36 cellular contexts compared by ENCODE assay signal in the genomic region with DNA sequence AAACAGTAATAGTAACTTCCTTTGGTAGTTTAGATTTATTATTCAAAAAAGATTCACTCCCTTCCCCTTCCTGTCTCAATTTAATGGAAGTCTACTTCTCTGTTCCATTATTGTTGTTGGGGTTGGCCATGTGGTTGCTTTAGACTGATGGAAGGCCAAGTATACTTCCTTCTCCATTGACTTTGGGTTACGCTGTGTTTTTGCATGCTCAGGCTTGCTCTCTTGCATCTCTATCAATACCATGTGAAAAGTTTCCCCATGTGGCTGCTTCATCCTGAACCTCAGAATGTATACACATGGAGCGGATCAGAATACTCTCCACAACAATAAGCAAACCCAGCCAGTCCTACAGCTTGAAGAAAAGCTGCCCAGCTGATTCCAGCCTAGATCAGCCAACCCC. TPM values are rescaled to one million over a fixed set of nuclear protein-coding genes. Genes with fewer than 3 reads are reported as not detected.
"Had no signal": no experiment of that assay in that cellular context is flagged by ENCODE, and none has a peak within 500 bp of the region (broad histone marks: within the 10 kb centered on the region; RNA-seq: fewer than 3 reads in every experiment).

No MANE protein-coding gene starts in this region.

- H3K9me3 Mint-ChIP-seq: activated CD4-positive, alpha-beta T cell treated with anti-CD3 and anti-CD28 coated beads, Interleukin-2, amount 10 ng/mL, durations not matched to agents 24 days and 14 days; activated CD8-positive, alpha-beta T cell treated with anti-CD3 and anti-CD28 coated beads for 36 hours; activated naive CD4-positive, alpha-beta T cell treated with anti-CD3 and anti-CD28 coated beads, Interleukin-2, amount 50 U/mL, for 24 hours; activated naive CD8-positive, alpha-beta T cell treated with anti-CD3 and anti-CD28 coated beads, Interleukin-2, amount 10 ng/mL, durations not matched to agents 7 days and 5 days; activated T-cell treated with anti-CD3 and anti-CD28 coated beads, Interleukin-2, amount 50 U/mL, for 72 hours; activated T-helper 17 cell treated with anti-CD3 and anti-CD28 coated beads, Interleukin-2, amount 50 U/mL, for 72 hours had no signal

- H3K27me3 ChIP-seq: ascending aorta had no signal

- H3K36me3 ChIP-seq: ascending aorta had no signal

- H3K4me1 Mint-ChIP-seq: activated CD4-positive, alpha-beta T cell treated with anti-CD3 and anti-CD28 coated beads, Interleukin-2, amount 10 ng/mL, durations not matched to agents 24 days and 14 days; activated naive CD4-positive, alpha-beta T cell treated with anti-CD3 and anti-CD28 coated beads, Interleukin-2, amount 50 U/mL, for 24 hours; activated naive CD8-positive, alpha-beta T cell treated with anti-CD3 and anti-CD28 coated beads, Interleukin-2, amount 10 ng/mL, durations not matched to agents 7 days and 5 days; activated T-helper 17 cell treated with anti-CD3 and anti-CD28 coated beads, Interleukin-2, amount 50 U/mL, for 72 hours had no signal

- H3K36me3 Mint-ChIP-seq: activated naive CD4-positive, alpha-beta T cell treated with anti-CD3 and anti-CD28 coated beads, Interleukin-2, amount 50 U/mL, for 24 hours; activated naive CD8-positive, alpha-beta T cell treated with anti-CD3 and anti-CD28 coated beads, Interleukin-2, amount 10 ng/mL, durations not matched to agents 7 days and 5 days had no signal

- H3K4me1 ChIP-seq: ascending aorta had no signal

- H3K27ac ChIP-seq: ascending aorta, PC-9, RWPE1 had no signal

- H2AFZ ChIP-seq: PC-9 had no signal

- H3K4me3 Mint-ChIP-seq: activated CD4-positive, alpha-beta T cell treated with anti-CD3 and anti-CD28 coated beads, Interleukin-2, amount 10 ng/mL, durations not matched to agents 24 days and 14 days; activated CD8-positive, alpha-beta T cell treated with anti-CD3 and anti-CD28 coated beads for 36 hours; activated naive CD4-positive, alpha-beta T cell treated with anti-CD3 and anti-CD28 coated beads, Interleukin-2, amount 50 U/mL, for 24 hours; activated naive CD8-positive, alpha-beta T cell treated with anti-CD3 and anti-CD28 coated beads, Interleukin-2, amount 10 ng/mL, durations not matched to agents 7 days and 5 days; activated T-cell treated with anti-CD3 and anti-CD28 coated beads, Interleukin-2, amount 50 U/mL, for 72 hours; activated T-helper 17 cell treated with anti-CD3 and anti-CD28 coated beads, Interleukin-2, amount 50 U/mL, for 72 hours had no signal

- DNase-seq: activated CD4-positive, alpha-beta T cell treated with anti-CD3 and anti-CD28 coated beads, Interleukin-2, amount 10 ng/mL, durations not matched to agents 24 days and 14 days; activated CD4-positive, alpha-beta T cell treated with anti-CD3 and anti-CD28 coated beads, Interleukin-2, amount 50 U/mL, for 4 hours; activated CD8-positive, alpha-beta T cell treated with anti-CD3 and anti-CD28 coated beads for 36 hours; activated gamma-delta T cell; activated naive CD4-positive, alpha-beta T cell treated with Interleukin-2 at 50 U/mL for 16 hours; activated naive CD8-positive, alpha-beta T cell treated with anti-CD3 and anti-CD28 coated beads, Interleukin-2, amount 10 ng/mL, durations not matched to agents 7 days and 5 days; activated T-cell treated with anti-CD3 and anti-CD28 coated beads, Interleukin-2, amount 50 U/mL, for 1 hour; activated T-cell treated with anti-CD3 and anti-CD28 coated beads, Interleukin-2, amount 50 U/mL, for 72 hours; amygdala; cerebellar nuclear complex; Karpas-422; MM.1S; MV-4-11; NCI-H1092; NCI-H1436 treated with DMSO at 0.1 percent for 48 hours; NCI-H1694 treated with DMSO at 0.1 percent for 48 hours; NCI-H2029; NCI-H2107; NCI-H2171; NCI-H510A; NCI-H526; NCI-H748 treated with DMSO at 0.1 percent for 48 hours; NK-92 treated with Interleukin-12 subunit alpha and Interleukin-12 subunit beta, amount 100 ng/mL, for 24 hours; PC-9; SIG-M5; SW 1271; T-helper 1 cell; T-helper 2 cell; T1000 had no signal

- H3K27me3 Mint-ChIP-seq: activated T-helper 17 cell treated with anti-CD3 and anti-CD28 coated beads, Interleukin-2, amount 50 U/mL, for 72 hours had no signal

- FAIRE-seq: RCC 7860 had no signal

- H3K9me3 ChIP-seq: ascending aorta had no signal

- H3K4me2 ChIP-seq: PC-9 had no signal

- H3K4me3 ChIP-seq: ascending aorta, PC-9 had no signal

- H3K27ac Mint-ChIP-seq: activated CD4-positive, alpha-beta T cell treated with anti-CD3 and anti-CD28 coated beads, Interleukin-2, amount 10 ng/mL, durations not matched to agents 24 days and 14 days; activated CD8-positive, alpha-beta T cell treated with anti-CD3 and anti-CD28 coated beads for 36 hours; activated naive CD4-positive, alpha-beta T cell treated with anti-CD3 and anti-CD28 coated beads, Interleukin-2, amount 50 U/mL, for 24 hours; activated naive CD8-positive, alpha-beta T cell treated with anti-CD3 and anti-CD28 coated beads, Interleukin-2, amount 10 ng/mL, durations not matched to agents 7 days and 5 days; activated T-cell treated with anti-CD3 and anti-CD28 coated beads, Interleukin-2, amount 50 U/mL, for 72 hours; activated T-helper 17 cell treated with anti-CD3 and anti-CD28 coated beads, Interleukin-2, amount 50 U/mL, for 72 hours had no signal

RNA-seq across cellular contexts. Expression of a gene that starts 20.3 kb away (rescaled TPM):
- total RNA-seq: activated CD4-positive, alpha-beta T cell treated with anti-CD3 and anti-CD28 coated beads, Interleukin-2, amount 10 ng/mL, durations not matched to agents 24 days and 14 days; activated CD8-positive, alpha-beta T cell treated with anti-CD3 and anti-CD28 coated beads for 36 hours; activated naive CD8-positive, alpha-beta T cell treated with anti-CD3 and anti-CD28 coated beads, Interleukin-2, amount 10 ng/mL, durations not matched to agents 7 days and 5 days; activated T-helper 17 cell treated with anti-CD3 and anti-CD28 coated beads, Interleukin-2, amount 50 U/mL, for 72 hours; ascending aorta; cardiac septum; SK-MEL-5 had no signal

RNA-seq across cellular contexts. Expression of a gene that starts 20.3 kb away (rescaled TPM):
- total RNA-seq: ascending aorta had no signal
